15 cellular contexts compared by ENCODE assay signal in genomic region chr16:75061677-75062076, GRCh38. TPM values are rescaled to one million over a fixed set of nuclear protein-coding genes. Genes with fewer than 3 reads are reported as not detected.
DNase-seq lines count a peak whose midpoint lies in the region; ATAC-seq and TF ChIP-seq lines count a peak whose summit lies in the region.
"Had no signal": no experiment of that assay in that cellular context is flagged by ENCODE, and none has a peak within 500 bp of the region (broad histone marks: within the 10 kb centered on the region; RNA-seq: fewer than 3 reads in every experiment).

No MANE protein-coding gene starts in this region.

- POLR2A ChIA-PET in Caco-2 (lab: Charles Lee), result no interaction called here

- no peaks in the 10 kb centered on the region for H3K27me3 Mint-ChIP-seq in Caco-2 (ENCODE audit: insufficient read depth, unreplicated experiment)

- H3K9ac ChIP-seq in rectal smooth muscle tissue (ENCODE audit: low read length), result no peak overlapping the region

- BruUV-seq in Caco-2 (replicated peaks; lab: Mats Ljungman, UMichigan), result no TSS peak

- H3K4me3 ChIP-seq in Caco-2 (ENCODE audit: low read depth, low read length) (no peak overlapping the region), NB4 (ENCODE audit: low read depth, low read length) (no peak overlapping the region), esophagus squamous epithelium (peak overlapping the region in 2 of 4 donors; percentile 21 to 22), rectal smooth muscle tissue (ENCODE audit: low read length) (no peak overlapping the region)
- H3K4me3 ChIP-seq: colonic mucosa, HAP-1 had no signal

- ATAC-seq in HG03520 (IDR thresholded peaks at IDR 0.05; ENCODE audit: unreplicated experiment), result no peak
- ATAC-seq in HG03521 (IDR thresholded peaks at IDR 0.05; ENCODE audit: unreplicated experiment), result no peak
- ATAC-seq in GM18873 (IDR thresholded peaks at IDR 0.05; ENCODE audit: low FRiP score, unreplicated experiment), result no peak

- H3K9me3 ChIP-seq in Caco-2 (no peaks in the 10 kb centered on the region), esophagus squamous epithelium (no peaks in the 10 kb centered on the region)
- H3K9me3 ChIP-seq: colonic mucosa, HAP-1 had no signal

- no peak for TF ChIP-seq CTCF in Caco-2 (IDR thresholded peaks at IDR 0.05; ENCODE audit: insufficient read depth in 1 of 2, low read depth in 1 of 2, low read length in 1 of 2, severe bottlenecking in 1 of 2, unreplicated experiment in 1 of 2)
- no peak for TF ChIP-seq CTCF in NB4 (IDR thresholded peaks at IDR 0.05; ENCODE audit: low read depth, low read length)
- no peak for TF ChIP-seq CTCF in esophagus squamous epithelium (IDR thresholded peaks at IDR 0.05)

- H3K27ac ChIP-seq in esophagus squamous epithelium (peak overlapping the region; percentile 84 to 90 (median 86)), rectal smooth muscle tissue (ENCODE audit: low read depth, low read length) (peak overlapping the region; percentile 84)
- H3K27ac ChIP-seq: colonic mucosa had no signal

- H3K36me3 Mint-ChIP-seq in Caco-2 (ENCODE audit: insufficient read depth, unreplicated experiment), result peaks cover 12% of the 10 kb centered on the region

- CTCF ChIA-PET in Caco-2 (lab: Charles Lee), result interaction anchor here (1.6 kb wide), 1 partner anchor 49 kb away, joined by 5 read pairs; no protein-coding TSS in a partner anchor

- peak overlapping the region; percentile 51 for H3K27ac Mint-ChIP-seq in Caco-2 (ENCODE audit: unreplicated experiment)
- H3K27ac Mint-ChIP-seq: activated T-helper 2 cell treated with anti-CD3 and anti-CD28 coated beads, Interferon-gamma antibody, Interleukin-2, Interleukin-4, amounts not matched to agents 10 μg/mL and 5 μg/mL and 100 μg/mL, durations not matched to agents 14 hours and 24 hours and 36 hours had no signal

- H3K36me3 ChIP-seq in Caco-2 (ENCODE audit: control insufficient read depth, insufficient read depth, low read length) (no peaks in the 10 kb centered on the region), esophagus squamous epithelium (no peaks in the 10 kb centered on the region), rectal smooth muscle tissue (ENCODE audit: control insufficient read depth, insufficient read depth, low read length) (no peaks in the 10 kb centered on the region)
- H3K36me3 ChIP-seq: colonic mucosa, HAP-1 had no signal

- no peak overlapping the region for H3K4me3 Mint-ChIP-seq in Caco-2 (ENCODE audit: unreplicated experiment)

- no peaks in the 10 kb centered on the region for H3K9me3 Mint-ChIP-seq in Caco-2 (ENCODE audit: unreplicated experiment)
- H3K9me3 Mint-ChIP-seq: activated T-helper 2 cell treated with anti-CD3 and anti-CD28 coated beads, Interferon-gamma antibody, Interleukin-2, Interleukin-4, amounts not matched to agents 10 μg/mL and 5 μg/mL and 100 μg/mL, durations not matched to agents 14 hours and 24 hours and 36 hours had no signal

- H3K4me1 ChIP-seq in Caco-2, result peaks cover 43% of the 10 kb centered on the region
- H3K4me1 ChIP-seq in esophagus squamous epithelium, result peaks cover 38 to 90% (median 51%) of the 10 kb centered on the region in 3 donors
- peaks cover 26% of the 10 kb centered on the region for H3K4me1 ChIP-seq in rectal smooth muscle tissue (ENCODE audit: control insufficient read depth, insufficient read depth, low read length)

- 20 to 23% methylated on average over 4 of the region's 4 CpGs for WGBS in esophagus squamous epithelium, 2 donors

- no peaks in the 10 kb centered on the region for H3K27me3 ChIP-seq in Caco-2 (replicated peaks; ENCODE audit: control insufficient read depth, insufficient read depth, low read length)
- no peaks in the 10 kb centered on the region for H3K27me3 ChIP-seq in esophagus squamous epithelium
- no peaks in the 10 kb centered on the region for H3K27me3 ChIP-seq in rectal smooth muscle tissue (ENCODE audit: control insufficient read depth, insufficient read depth, low read length)
- H3K27me3 ChIP-seq: colonic mucosa had no signal

- intact Hi-C loops in Caco-2 (cut with micrococcal nuclease; ENCODE audit: unreplicated experiment) (no loop called here), esophagus squamous epithelium (cut with DNase I) (no loop called here)

- DNase-seq in Caco-2, result no peak
- DNase-seq in NB4 (ENCODE audit: low read depth), result peak; percentile 70
- DNase-seq in esophagus squamous epithelium (lab: John Stamatoyannopoulos, UW), result no peak
- DNase-seq in NCI-H82 (lab: John Stamatoyannopoulos, UW), result no peak
- DNase-seq: activated CD4-positive, alpha-beta T cell treated with anti-CD3 and anti-CD28 coated beads, Interleukin-2, amount 50 U/mL, for 4 hours; colonic mucosa; NCI-H1694; NCI-H524 treated with DMSO at 0.1 percent for 48 hours; occipital lobe had no signal

- TF ChIP-seq POLR2A in NB4 (IDR thresholded peaks at IDR 0.05; ENCODE audit: extremely low read depth, insufficient read length), result no peak
- no peak for TF ChIP-seq POLR2A in esophagus squamous epithelium (IDR thresholded peaks at IDR 0.05)

- H3K4me1 Mint-ChIP-seq in Caco-2 (ENCODE audit: low read depth, unreplicated experiment), result peaks cover 25% of the 10 kb centered on the region

RNA-seq across cellular contexts. Expression of gene LDHD, which starts 54.9 kb away (rescaled TPM):
- total RNA-seq in Caco-2 (2022), result 4.1 and 4.5 TPM in 2 replicates
- total RNA-seq in esophagus squamous epithelium, result 10 to 100 TPM in 2 of 4 donors, 1 to 10 TPM in 2; 3.3 to 20.4 (median 10.4) TPM
